In the genomic region with DNA sequence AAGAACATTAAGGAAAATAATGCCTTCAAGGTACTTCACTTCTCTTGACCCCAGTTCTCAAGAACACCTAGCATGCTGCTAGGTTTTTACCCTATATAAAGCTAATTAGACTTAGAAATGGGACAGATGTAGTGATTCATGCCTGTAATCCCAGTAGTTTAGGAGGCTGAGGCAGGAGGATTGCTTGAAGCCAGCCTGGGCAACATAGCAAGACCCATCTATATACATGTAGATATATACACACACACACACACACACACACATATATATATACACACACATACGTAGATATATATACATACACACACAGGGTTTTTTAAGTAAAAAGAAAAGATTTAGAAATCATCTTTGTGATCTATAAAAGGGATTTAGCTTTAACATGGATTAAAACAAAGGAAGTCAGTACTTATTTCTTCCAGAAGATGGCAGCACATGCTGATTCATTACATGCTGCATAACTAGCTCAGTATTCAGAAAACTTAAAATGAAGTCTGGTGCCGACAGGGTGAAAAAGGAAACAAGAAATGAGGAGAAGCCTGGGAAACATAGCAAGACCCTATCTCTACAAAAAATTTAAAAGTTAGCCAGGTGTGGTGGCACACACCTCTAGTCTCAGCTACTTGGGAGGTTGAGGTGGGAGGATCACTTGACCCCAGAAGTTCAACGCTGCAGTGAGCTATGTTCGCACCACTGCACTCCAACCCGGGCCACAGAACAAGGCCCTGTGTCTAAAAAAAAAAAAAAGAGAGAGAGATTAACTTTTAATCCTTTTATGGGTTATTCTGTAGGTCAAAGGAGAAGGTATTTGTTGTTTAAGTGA, we compare ENCODE assay signal across 8 cellular contexts. TPM values are rescaled to one million over a fixed set of nuclear protein-coding genes. Genes with fewer than 3 reads are reported as not detected.
DNase-seq lines count a peak whose midpoint lies in the region; ATAC-seq, FAIRE-seq and TF ChIP-seq lines count a peak whose summit lies in the region.

No MANE protein-coding gene starts in this region.

- no peaks in the 10 kb centered on the region for H3K9me3 ChIP-seq in H1 (ENCODE audit: insufficient read depth in 2 of 2, low read depth in 1 of 2, low read length in 1 of 2)

- TF ChIP-seq CTCF in LNCaP clone FGC (IDR thresholded peaks at IDR 0.05; ENCODE audit: control insufficient read depth, extremely low read depth, insufficient read depth) (peak; percentile 64), H1 (IDR thresholded peaks at IDR 0.05; ENCODE audit: control extremely low read depth in 1 of 3, insufficient read depth in 1 of 3, low read depth in 1 of 3, low read length in 3 of 3) (peak in 2 of 3 experiments; percentile 23 to 56; a peak in 2 of 4 replicates)

- H2AFZ ChIP-seq in H1 (ENCODE audit: low read length), result no peak overlapping the region

- no peaks in the 10 kb centered on the region for H4K20me1 ChIP-seq in H1 (replicated peaks in 1 of 2; ENCODE audit: control insufficient read depth in 1 of 2, insufficient read depth in 2 of 2, low read length in 2 of 2)

- H3K27ac ChIP-seq in H1 (ENCODE audit: low read depth, low read length), result no peak overlapping the region
- no peak overlapping the region for H3K27ac ChIP-seq in mesendoderm (ENCODE audit: low read depth, low read length)

- H3K4me3 ChIP-seq in LNCaP clone FGC (ENCODE audit: low read depth, low read length) (no peak overlapping the region), H1 (ENCODE audit: extremely low read depth in 1 of 4, insufficient read depth in 2 of 4, low read depth in 3 of 4, low read length in 4 of 4) (no peak overlapping the region), mesendoderm (ENCODE audit: low read length) (no peak overlapping the region)

- no peak for TF ChIP-seq POLR2A in H1 (IDR thresholded peaks at IDR 0.05; ENCODE audit: control extremely low read depth in 1 of 2, low read depth in 2 of 2, low read length in 2 of 2)

- FAIRE-seq in H1 (lab: Jason Lieb, UNC), result peak; percentile 73

- H2BK120ac ChIP-seq in H1 (replicated peaks; ENCODE audit: low read depth, low read length), result no peak overlapping the region
- no peak overlapping the region for H2BK120ac ChIP-seq in mesendoderm (ENCODE audit: low read depth, low read length)

- no peak overlapping the region for H2BK20ac ChIP-seq in H1 (ENCODE audit: low read length)

- H3K14ac ChIP-seq in H1 (ENCODE audit: insufficient read length), result no peak overlapping the region

- 86% methylated on average over 5 of the region's 5 CpGs; no CpG with 5 or more reads in 1 of the 2 experiments for WGBS in H1 (ENCODE audit: extremely low coverage in 1 of 2, insufficient coverage in 1 of 2, insufficient read length in 1 of 2, insufficient replicate concordance in 2 of 2, low coverage in 1 of 2, low lambda C conversion rate in 2 of 2, missing lambda C conversion rate in 1 of 2), 2 experiments
- no CpG with 5 or more reads among the region's 5 CpGs for whole genome bisulfite sequencing in mesendoderm (ENCODE audit: extremely low coverage, insufficient coverage, low lambda C conversion rate)

- no peaks in the 10 kb centered on the region for H3K4me1 ChIP-seq in H1 (replicated peaks in 1 of 4; ENCODE audit: control insufficient read depth in 3 of 4, insufficient read depth in 4 of 4, low read length in 3 of 4)
- H3K4me1 ChIP-seq in mesendoderm (ENCODE audit: control insufficient read depth, low read depth, low read length), result no peaks in the 10 kb centered on the region

- H3K4ac ChIP-seq in H1 (replicated peaks; ENCODE audit: insufficient read length, low read depth, low read length), result no peak overlapping the region
- no peak overlapping the region for H3K4ac ChIP-seq in mesendoderm (ENCODE audit: low read depth, low read length)

- peak; percentile 66 to 68 for TF ChIP-seq RAD21 in H1 (IDR thresholded peaks at IDR 0.05 in 1 of 2, conservative IDR thresholded peaks at IDR 0.05 in 1 of 2; ENCODE audit: low read depth in 2 of 2, low read length in 2 of 2)

- H3K23me2 ChIP-seq in H1 (ENCODE audit: low read depth, low read length), result no peaks in the 10 kb centered on the region

- peaks cover 2 to 23% (median 11%) of the 10 kb centered on the region in 4 experiments; a peak in 6 of 8 replicates for H3K36me3 ChIP-seq in H1 (ENCODE audit: control insufficient read depth in 2 of 4, insufficient read depth in 4 of 4, low read length in 3 of 4)
- H3K36me3 ChIP-seq in mesendoderm (ENCODE audit: control insufficient read depth, insufficient read depth, low read length), result no peaks in the 10 kb centered on the region

- H4K5ac ChIP-seq in H1 (ENCODE audit: insufficient read length, low read depth, low read length) (no peak overlapping the region), mesendoderm (ENCODE audit: low read length) (no peak overlapping the region)

- no peak overlapping the region for H2BK15ac ChIP-seq in H1 (ENCODE audit: low read length)
- no peak overlapping the region for H2BK15ac ChIP-seq in mesendoderm (replicated peaks; ENCODE audit: low read depth)

- no peaks in the 10 kb centered on the region for H3K79me2 ChIP-seq in H1 (ENCODE audit: control insufficient read depth in 1 of 2, insufficient read depth in 2 of 2, low read length in 2 of 2)
- no peaks in the 10 kb centered on the region for H3K79me2 ChIP-seq in mesendoderm (ENCODE audit: control insufficient read depth, insufficient read depth, low read length)

- H3K79me1 ChIP-seq in H1 (ENCODE audit: low read depth, low read length) (no peaks in the 10 kb centered on the region), mesendoderm (ENCODE audit: low read length) (no peaks in the 10 kb centered on the region)

- H4K91ac ChIP-seq in H1 (replicated peaks; ENCODE audit: insufficient read length, low read length), result no peak overlapping the region

- ATAC-seq in HG03571 (IDR thresholded peaks at IDR 0.05; ENCODE audit: unreplicated experiment) (no peak), HG03045 (IDR thresholded peaks at IDR 0.05; ENCODE audit: unreplicated experiment) (no peak)

- H3K18ac ChIP-seq in H1 (ENCODE audit: extremely low read depth, low read length) (no peak overlapping the region), mesendoderm (ENCODE audit: low read length) (peak overlapping the region; percentile 51)

- H3K9ac ChIP-seq in H1 (replicated peaks in 1 of 4; ENCODE audit: extremely low read depth in 1 of 4, low read depth in 3 of 4, low read length in 3 of 4) (no peak overlapping the region), mesendoderm (ENCODE audit: low read length) (no peak overlapping the region)

- POLR2A ChIA-PET in H1 (lab: Charles Lee; ENCODE audit: partially characterized antibody), result interaction anchor here (0.5 to 1.6 kb wide), 7 partner anchors 18 to 314 kb away, joined by 3 to 9 read pairs (median 4); partner anchors contain the start of gene EP300

- H4K8ac ChIP-seq in H1 (ENCODE audit: extremely low read depth, insufficient read depth, low read length) (no peak overlapping the region), mesendoderm (ENCODE audit: low read depth, low read length) (no peak overlapping the region)

- no peak for TF ChIP-seq EP300 in H1 (IDR thresholded peaks at IDR 0.05; ENCODE audit: borderline replicate concordance in 1 of 2, low read depth in 2 of 2, low read length in 2 of 2)

- no peaks in the 10 kb centered on the region for H3K27me3 ChIP-seq in H1 (replicated peaks in 1 of 4; ENCODE audit: control insufficient read depth in 3 of 4, extremely low read depth in 1 of 4, insufficient read depth in 3 of 4, low read length in 3 of 4)
- no peaks in the 10 kb centered on the region for H3K27me3 ChIP-seq in mesendoderm (ENCODE audit: insufficient read depth, low read length, poor library complexity)

- no peak overlapping the region for H2BK12ac ChIP-seq in H1 (ENCODE audit: low read depth, low read length)

- DNase-seq in activated T-cell treated with anti-CD3 and anti-CD28 coated beads for 4 hours, result peak; percentile 4
- DNase-seq in activated T-cell treated with anti-CD3 and anti-CD28 coated beads, Interleukin-2, amount 50 U/mL, for 1 hour, result no peak
- peak; percentile 31 for DNase-seq in LNCaP clone FGC (ENCODE audit: low read depth)
- DNase-seq in SKM-1 (lab: John Stamatoyannopoulos, UW; ENCODE audit: unreplicated experiment), result peak; percentile 7
- DNase-seq in H1 (ENCODE audit: low read depth in 1 of 2, low spot score in 2 of 2), result no peak
- DNase-seq in mesendoderm, result peak; percentile 43

- H3K4me2 ChIP-seq in H1 (ENCODE audit: insufficient read depth in 1 of 2, low read depth in 2 of 2, low read length in 2 of 2), result no peak overlapping the region
- no peak overlapping the region for H3K4me2 ChIP-seq in mesendoderm (ENCODE audit: low read length)

- H2BK5ac ChIP-seq in H1 (ENCODE audit: low read depth, low read length), result no peak overlapping the region
- H2BK5ac ChIP-seq in mesendoderm (ENCODE audit: low read length), result no peak overlapping the region

- H2AK5ac ChIP-seq in H1 (ENCODE audit: low read depth, low read length) (no peak overlapping the region), mesendoderm (ENCODE audit: low read length) (no peak overlapping the region)

- no peak overlapping the region for H3K23ac ChIP-seq in H1 (ENCODE audit: insufficient read length)
- no peak overlapping the region for H3K23ac ChIP-seq in mesendoderm (ENCODE audit: low read length)

- CTCF ChIA-PET in H1 (lab: Charles Lee; ENCODE audit: partially characterized antibody), result interaction anchor here (0.7 to 3.9 kb wide), 61 partner anchors 8 to 580 kb away, joined by 3 to 25 read pairs (median 4); partner anchors contain the start of genes CHADL, EP300 and RBX1

- H3K56ac ChIP-seq in H1 (replicated peaks; ENCODE audit: insufficient read length, low read depth, low read length) (no peak overlapping the region), mesendoderm (ENCODE audit: low read length) (no peak overlapping the region)

TF ChIP-seq in H1, 55 proteins besides CTCF, POLR2A, EP300 and RAD21:
- no peak for TF ChIP-seq RBBP5 (IDR thresholded peaks at IDR 0.05; ENCODE audit: borderline replicate concordance, low read depth, low read length)
- peak; percentile 62; the same call in 1 of the 2 replicates for TF ChIP-seq KDM1A (IDR thresholded peaks at IDR 0.05; ENCODE audit: borderline replicate concordance, low read length)
- TF ChIP-seq BACH1 (IDR thresholded peaks at IDR 0.05; ENCODE audit: low read length), result 0 out of 2 replicates have a peak, but pooled peaks have one; percentile 32
- TF ChIP-seq JUND (IDR thresholded peaks at IDR 0.05; ENCODE audit: low read length), result no peak
- no peak for TF ChIP-seq PHF8 (conservative IDR thresholded peaks at IDR 0.05; ENCODE audit: low read depth, low read length)

RNA-seq across cellular contexts. Expression of gene RBX1, which starts 28.5 kb away (rescaled TPM):
- 74.4 and 76.5 TPM in 2 replicates for total RNA-seq in H1 (2021; fragmentation: NEBNext Ultra II Directional; extraction: Animal tissue kit (Norgen Biotek cat#: 25700))
- 79.3 and 119 TPM in 2 replicates for polyA plus RNA-seq in H1 (2011; rRNA removed)
- 108 TPM for polyA plus RNA-seq in H1 (2011; cell fraction: cytosol; rRNA removed)
- polyA plus RNA-seq in H1 (2011; cell fraction: nucleus; rRNA removed), result 51.4 TPM
- polyA plus RNA-seq in H1 (2012, experiment 1 of 2), result 105 to 148 TPM (median 110 TPM) in 4 replicates
- polyA plus RNA-seq in H1 (2012, experiment 2 of 2), result 86.2 TPM
- 76.0 TPM for polyA plus RNA-seq in H1 (2013, experiment 1 of 2)
- polyA plus RNA-seq in H1 (2013, experiment 2 of 2), result 74.6 TPM
- polyA minus RNA-seq in H1 (2011; rRNA and poly(A)+ RNA removed), result 24.2 and 24.5 TPM in 2 replicates
- 10.9 TPM for polyA minus RNA-seq in H1 (2011; cell fraction: cytosol; rRNA and poly(A)+ RNA removed)
- 15.5 TPM for polyA minus RNA-seq in H1 (2011; cell fraction: nucleus; rRNA and poly(A)+ RNA removed)
- 107 TPM for polyA plus RNA-seq in mesendoderm (2013, experiment 1 of 2)
- polyA plus RNA-seq in mesendoderm (2013, experiment 2 of 2), result 103 TPM

Comparison
In these comparisons a context has a peak if more than half of its experiments do, and no peak if none do; other contexts are left out.
1. DNase-seq: peak in activated T-cell treated with anti-CD3 and anti-CD28 coated beads for 4 hours (single experiment), LNCaP clone FGC (single experiment), SKM-1 (single experiment) and mesendoderm (single experiment); none in activated T-cell treated with anti-CD3 and anti-CD28 coated beads, Interleukin-2, amount 50 U/mL, for 1 hour (single experiment) and H1 (0 of 2).